19 cellular contexts compared by ENCODE assay signal in the genomic region with DNA sequence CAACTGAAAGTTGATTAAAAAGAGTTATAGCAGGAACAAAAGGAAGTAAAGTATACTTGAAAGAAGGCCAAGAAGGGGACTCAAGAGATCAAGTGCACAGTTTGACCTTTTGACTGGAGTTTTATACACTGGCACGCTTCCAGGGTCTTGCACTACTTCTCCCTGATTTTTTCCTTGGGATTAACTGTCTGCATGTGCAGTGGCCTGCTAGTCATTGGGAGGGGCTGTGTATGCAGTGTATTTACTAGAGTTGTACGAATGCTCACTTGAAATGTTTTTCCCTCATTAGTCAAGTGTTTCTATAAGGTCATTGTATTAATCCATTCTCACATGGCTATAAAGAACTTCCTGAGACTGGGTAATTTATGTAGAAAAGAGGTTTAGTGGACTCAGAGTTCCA.
"Had no signal": no experiment of that assay in that cellular context is flagged by ENCODE, and none has a peak within 500 bp of the region (broad histone marks: within the 10 kb centered on the region; RNA-seq: fewer than 3 reads in every experiment).

No MANE protein-coding gene starts in this region.

- DNase-seq: colonic mucosa; dermis blood vessel endothelial cell; esophagus squamous epithelium; foreskin fibroblast; glutamatergic neuron; kidney; left cardiac atrium; left ventricle myocardium superior; mesenchymal stem cell; midbrain; psoas muscle; stimulated activated CD4-positive, alpha-beta T cell treated with anti-CD3 and anti-CD28 coated beads, Interleukin-15, amount 100 ng/mL, for 24 hours; stimulated activated CD4-positive, alpha-beta T cell treated with anti-CD3 and anti-CD28 coated beads, Interleukin-1b, Interleukin-23, amount 100 ng/mL, for 48 hours; stimulated activated CD4-positive, alpha-beta T cell treated with anti-CD3 and anti-CD28 coated beads, Interleukin-4, amount 100 ng/mL, for 24 hours; testis; transverse colon had no signal

- ATAC-seq: gastroesophageal sphincter; left cardiac atrium; left ventricle myocardium superior; natural killer cell treated with Interleukin-12 subunit alpha and Interleukin-12 subunit beta and Interleukin-15 and Interleukin-18, amount 100 ng/mL, for 72 hours; psoas muscle; stimulated activated memory B cell treated with anti-CD40 and anti-IgM and Interleukin-4, amounts not matched to agents 10 μg/mL and 1 μg/mL and 100 μg/mL, for 72 hours had no signal
